In the genomic region with DNA sequence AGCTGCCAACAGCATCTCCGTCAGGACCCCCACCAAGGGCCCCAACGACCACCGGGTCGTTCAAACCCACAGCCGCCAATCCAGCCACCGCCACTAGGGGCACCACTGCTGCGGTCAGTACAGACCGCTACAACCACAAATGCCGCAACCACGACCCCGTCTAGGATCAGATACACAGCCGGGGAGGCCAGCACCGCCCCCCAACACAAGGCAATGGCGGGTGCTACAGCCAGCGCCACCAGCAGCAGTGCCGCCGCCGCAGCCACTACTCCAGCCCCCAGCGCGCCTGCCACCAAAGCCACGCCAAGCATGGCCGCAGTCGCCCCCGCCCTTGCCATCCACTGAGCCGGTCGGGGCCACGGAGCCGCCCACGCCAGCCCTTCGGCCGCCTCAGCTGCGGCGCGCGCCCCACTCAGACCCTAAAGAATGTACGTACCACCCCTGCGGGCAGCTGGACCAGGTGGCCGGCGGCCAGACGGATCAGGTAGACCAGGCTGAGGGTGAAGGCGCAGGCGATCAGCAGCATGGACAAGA, we compare ENCODE assay signal across 1 cellular context.
TF ChIP-seq lines count a peak whose summit lies in the region.

No MANE protein-coding gene starts in this region.

TF ChIP-seq in K562, 482 proteins besides CTCF, POLR2A, EP300 and RAD21 (continued from another document and continues in another):
- TF ChIP-seq, protein P1, sequence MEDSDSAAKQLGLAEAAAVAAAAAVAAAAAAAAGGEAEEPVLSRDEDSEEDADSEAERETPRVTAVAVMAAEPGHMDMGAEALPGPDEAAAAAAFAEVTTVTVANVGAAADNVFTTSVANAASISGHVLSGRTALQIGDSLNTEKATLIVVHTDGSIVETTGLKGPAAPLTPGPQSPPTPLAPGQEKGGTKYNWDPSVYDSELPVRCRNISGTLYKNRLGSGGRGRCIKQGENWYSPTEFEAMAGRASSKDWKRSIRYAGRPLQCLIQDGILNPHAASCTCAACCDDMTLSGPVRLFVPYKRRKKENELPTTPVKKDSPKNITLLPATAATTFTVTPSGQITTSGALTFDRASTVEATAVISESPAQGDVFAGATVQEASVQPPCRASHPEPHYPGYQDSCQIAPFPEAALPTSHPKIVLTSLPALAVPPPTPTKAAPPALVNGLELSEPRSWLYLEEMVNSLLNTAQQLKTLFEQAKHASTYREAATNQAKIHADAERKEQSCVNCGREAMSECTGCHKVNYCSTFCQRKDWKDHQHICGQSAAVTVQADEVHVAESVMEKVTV (CRISPR knock-in tag; IDR thresholded peaks at IDR 0.05), result peak; percentile 31
- TF ChIP-seq MED1 (CRISPR knock-in tag; IDR thresholded peaks at IDR 0.05; ENCODE audit: borderline replicate concordance) (no peak), CC2D1A (IDR thresholded peaks at IDR 0.05) (no peak; the same call in 1 of the 2 replicates), HMGN3 (IDR thresholded peaks at IDR 0.05; ENCODE audit: borderline replicate concordance, extremely low read depth, insufficient read length, low read depth, low read length) (peak; percentile 47), ZC3H8 (IDR thresholded peaks at IDR 0.05) (no peak), MTA3 (IDR thresholded peaks at IDR 0.05; ENCODE audit: borderline replicate concordance) (peak; percentile 90), FIP1L1 (IDR thresholded peaks at IDR 0.05; ENCODE audit: low read depth, low read length, poor library complexity, severe bottlenecking) (peak; percentile 83), FOS (IDR thresholded peaks at IDR 0.05; ENCODE audit: extremely low read depth, insufficient read length) (no peak), ELK3 (CRISPR knock-in tag; IDR thresholded peaks at IDR 0.05) (no peak), ZBTB17 (CRISPR knock-in tag; IDR thresholded peaks at IDR 0.05) (no peak; the same call in 1 of the 2 replicates), RCOR1 (IDR thresholded peaks at IDR 0.05; ENCODE audit: borderline replicate concordance in 1 of 2, low read depth in 2 of 2, low read length in 2 of 2) (peak; percentile 52 to 91; a peak in 2 of 4 replicates), PTTG1 (tag; IDR thresholded peaks at IDR 0.05; ENCODE audit: low read depth) (no peak), ZNF551 (CRISPR knock-in tag; IDR thresholded peaks at IDR 0.05) (no peak), ZKSCAN8 (CRISPR knock-in tag; IDR thresholded peaks at IDR 0.05) (no peak), NCOA2 (IDR thresholded peaks at IDR 0.05; ENCODE audit: partially characterized antibody in 2 of 2) (no peak), CBFB (CRISPR knock-in tag; IDR thresholded peaks at IDR 0.05) (peak; percentile 100), CHD7 (IDR thresholded peaks at IDR 0.05; ENCODE audit: low read depth, low read length) (no peak), KLF16 (IDR thresholded peaks at IDR 0.05) (peak; percentile 51; the same call in 1 of the 2 replicates), ZBTB8A (IDR thresholded peaks at IDR 0.05; ENCODE audit: partially characterized antibody) (no peak), XRCC4 (IDR thresholded peaks at IDR 0.05; ENCODE audit: extremely low read depth, insufficient read depth, insufficient read length) (no peak), KAT7 (CRISPR knock-in tag; IDR thresholded peaks at IDR 0.05; ENCODE audit: borderline replicate concordance) (peak; percentile 90), DDX20 (tag; IDR thresholded peaks at IDR 0.05; ENCODE audit: low read depth) (no peak), SMARCE1 (IDR thresholded peaks at IDR 0.05) (peak; percentile 68; the same call in 1 of the 2 replicates), PTRF (tag; IDR thresholded peaks at IDR 0.05) (no peak), ZNF830 (CRISPR knock-in tag; IDR thresholded peaks at IDR 0.05) (no peak), PHF8 (IDR thresholded peaks at IDR 0.05; ENCODE audit: borderline replicate concordance, low read length) (no peak), ZNF280B (CRISPR knock-in tag; IDR thresholded peaks at IDR 0.05) (no peak), TRIM24 (IDR thresholded peaks at IDR 0.05) (peak in 1 of 2 experiments; percentile 61; a peak in 2 of 4 replicates), HES1 (IDR thresholded peaks at IDR 0.05; ENCODE audit: low read depth) (peak; percentile 52; the same call in 1 of the 2 replicates), MNT (conservative IDR thresholded peaks at IDR 0.05) (no peak; a peak in 2 of 4 replicates), FOXO4 (CRISPR knock-in tag; IDR thresholded peaks at IDR 0.05) (0 out of 2 replicates have a peak, but pooled peaks have one; percentile 30), TARDBP (IDR thresholded peaks at IDR 0.05) (peak; percentile 40; the same call in 1 of the 2 replicates)
- TF ChIP-seq, protein P2, sequence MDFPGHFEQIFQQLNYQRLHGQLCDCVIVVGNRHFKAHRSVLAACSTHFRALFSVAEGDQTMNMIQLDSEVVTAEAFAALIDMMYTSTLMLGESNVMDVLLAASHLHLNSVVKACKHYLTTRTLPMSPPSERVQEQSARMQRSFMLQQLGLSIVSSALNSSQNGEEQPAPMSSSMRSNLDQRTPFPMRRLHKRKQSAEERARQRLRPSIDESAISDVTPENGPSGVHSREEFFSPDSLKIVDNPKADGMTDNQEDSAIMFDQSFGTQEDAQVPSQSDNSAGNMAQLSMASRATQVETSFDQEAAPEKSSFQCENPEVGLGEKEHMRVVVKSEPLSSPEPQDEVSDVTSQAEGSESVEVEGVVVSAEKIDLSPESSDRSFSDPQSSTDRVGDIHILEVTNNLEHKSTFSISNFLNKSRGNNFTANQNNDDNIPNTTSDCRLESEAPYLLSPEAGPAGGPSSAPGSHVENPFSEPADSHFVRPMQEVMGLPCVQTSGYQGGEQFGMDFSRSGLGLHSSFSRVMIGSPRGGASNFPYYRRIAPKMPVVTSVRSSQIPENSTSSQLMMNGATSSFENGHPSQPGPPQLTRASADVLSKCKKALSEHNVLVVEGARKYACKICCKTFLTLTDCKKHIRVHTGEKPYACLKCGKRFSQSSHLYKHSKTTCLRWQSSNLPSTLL (IDR thresholded peaks at IDR 0.05), result no peak
- TF ChIP-seq, protein P3, sequence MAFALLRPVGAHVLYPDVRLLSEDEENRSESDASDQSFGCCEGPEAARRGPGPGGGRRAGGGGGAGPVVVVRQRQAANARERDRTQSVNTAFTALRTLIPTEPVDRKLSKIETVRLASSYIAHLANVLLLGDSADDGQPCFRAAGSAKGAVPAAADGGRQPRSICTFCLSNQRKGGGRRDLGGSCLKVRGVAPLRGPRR (CRISPR knock-in tag; IDR thresholded peaks at IDR 0.05), result no peak
